ENCODE assay signal across 8 cellular contexts in genomic region chr6:127342946-127343752, GRCh38. TPM values are rescaled to one million over a fixed set of nuclear protein-coding genes. Genes with fewer than 3 reads are reported as not detected.
DNase-seq lines count a peak whose midpoint lies in the region; ATAC-seq and TF ChIP-seq lines count a peak whose summit lies in the region.

Gene ECHDC1 (minus strand): TSS chr6:127343609. CDS start chr6:127331028, 12,581 bp downstream.

- H3K4me3 ChIP-seq in HUES6 (ENCODE audit: low read depth, low read length) (peak within 1 kb of the TSS; percentile 82), OCI-LY7 (ENCODE audit: low read depth, low read length, poor library complexity, severe bottlenecking) (peak within 1 kb of the TSS; percentile 76), esophagus squamous epithelium (peak within 1 kb of the TSS; percentile 60 to 90 (median 63))

- no peak for TF ChIP-seq CTCF in OCI-LY7 (conservative IDR thresholded peaks at IDR 0.05; ENCODE audit: low read length)
- peak in 2 of 6 experiments; percentile 11 to 15 for TF ChIP-seq CTCF in esophagus squamous epithelium (IDR thresholded peaks at IDR 0.05)

- peak within 1 kb of the TSS; percentile 98 for H3K4me2 ChIP-seq in OCI-LY7 (ENCODE audit: low read length)

- H3K9me2 ChIP-seq in OCI-LY7 (ENCODE audit: insufficient read depth, low read length), result no peaks in the 10 kb centered on the region

- peak; percentile 80 for DNase-seq in D341Med (ENCODE audit: low spot score)
- DNase-seq in OCI-LY7 (ENCODE audit: low spot score), result peak; percentile 76
- peak; percentile 66 for DNase-seq in activated T-cell treated with anti-CD3 and anti-CD28 coated beads for 4 hours
- no peak for DNase-seq in esophagus squamous epithelium (lab: John Stamatoyannopoulos, UW)
- DNase-seq in myocyte (ENCODE audit: low read depth), result peak; percentile 82
- DNase-seq in stimulated activated CD8-positive, alpha-beta memory T cell treated with anti-CD3 and anti-CD28 coated beads, Interleukin-7, amount 100 ng/mL, for 4 hours (ENCODE audit: low read depth in 2 of 2), result peak; percentile 62 to 63

- CTCF ChIA-PET in OCI-LY7 (lab: Charles Lee; ENCODE audit: unreplicated experiment), result no interaction called here

- H3K9me3 ChIP-seq in HUES6 (ENCODE audit: control insufficient read depth, insufficient read depth, low read depth, low read length), result no peaks in the 10 kb centered on the region; the same call in 1 of the 2 replicates
- H3K9me3 ChIP-seq in OCI-LY7 (ENCODE audit: low read length), result no peaks in the 10 kb centered on the region
- H3K9me3 ChIP-seq in esophagus squamous epithelium, result no peaks in the 10 kb centered on the region

- H3K9ac ChIP-seq in HUES6 (ENCODE audit: low read length), result peak within 1 kb of the TSS; percentile 92

- H3K27ac ChIP-seq in HUES6 (ENCODE audit: low read depth, low read length) (peak within 1 kb of the TSS; percentile 75; the same call in 1 of the 2 replicates), OCI-LY7 (ENCODE audit: low read depth, low read length, poor library complexity, severe bottlenecking) (peak within 1 kb of the TSS; percentile 17), esophagus squamous epithelium (peak within 1 kb of the TSS; percentile 86 to 90 (median 88))

- peaks cover 37% of the 10 kb centered on the region; the same call in 1 of the 2 replicates for H3K79me2 ChIP-seq in OCI-LY7 (ENCODE audit: insufficient read depth, low read depth, low read length)

- peak; percentile 66 for ATAC-seq in GM21447 (IDR thresholded peaks at IDR 0.05; ENCODE audit: unreplicated experiment)

- peak in 1 of 4 donors; percentile 43 for TF ChIP-seq POLR2A in esophagus squamous epithelium (IDR thresholded peaks at IDR 0.05)

- WGBS in esophagus squamous epithelium, 2 donors, result 1% methylated on average over 53 to 62 of the region's 72 CpGs

- no peaks in the 10 kb centered on the region for H3K36me3 ChIP-seq in HUES6 (ENCODE audit: control insufficient read depth, insufficient read depth, low read length)
- no peaks in the 10 kb centered on the region for H3K36me3 ChIP-seq in OCI-LY7 (ENCODE audit: insufficient read depth, low read length)
- no peaks in the 10 kb centered on the region for H3K36me3 ChIP-seq in esophagus squamous epithelium

- H4K20me1 ChIP-seq in OCI-LY7 (ENCODE audit: insufficient read depth, low read length), result peaks cover 25% of the 10 kb centered on the region

- intact Hi-C loops in OCI-LY7 (cut with micrococcal nuclease; ENCODE audit: unreplicated experiment) (loop anchor here (2.0 to 10.0 kb wide), 3 partner anchors 41 to 1548 kb away; partner anchors contain the start of genes NCOA7 and RNF146), esophagus squamous epithelium (cut with DNase I) (no loop called here)

- no TSS peak for BruUV-seq in OCI-LY7 (replicated peaks; lab: Mats Ljungman, UMichigan)

- no peaks in the 10 kb centered on the region for H3K27me3 ChIP-seq in HUES6 (ENCODE audit: control insufficient read depth, insufficient read depth, low read length)
- H3K27me3 ChIP-seq in esophagus squamous epithelium, result no peaks in the 10 kb centered on the region

- peaks cover 31% of the 10 kb centered on the region for H3K4me1 ChIP-seq in HUES6 (ENCODE audit: control insufficient read depth, insufficient read depth, low read length)
- peaks cover 20% of the 10 kb centered on the region for H3K4me1 ChIP-seq in OCI-LY7 (ENCODE audit: insufficient read depth, low read length, poor library complexity, severe bottlenecking)
- H3K4me1 ChIP-seq in esophagus squamous epithelium, result peaks cover 11 to 89% (median 30%) of the 10 kb centered on the region in 3 donors

- POLR2A ChIA-PET in OCI-LY7 (lab: Charles Lee), result interaction anchor here (0.9 to 2.4 kb wide), 8 partner anchors 10 to 77 kb away, joined by 3 to 17 read pairs (median 5); partner anchors contain the start of gene RNF146

- H2AFZ ChIP-seq in OCI-LY7 (ENCODE audit: low read length), result peak within 1 kb of the TSS; percentile 96

RNA-seq across cellular contexts. Expression of gene ECHDC1, which starts in this region (rescaled TPM):
- 18.6 and 20.1 TPM in 2 replicates for total RNA-seq in OCI-LY7 (2014; rRNA removed; shearing (Covaris generic))
- total RNA-seq in OCI-LY7 (2022), result 37.1 and 41.9 TPM in 2 replicates
- total RNA-seq in esophagus squamous epithelium, result 10 to 100 TPM; 29.6 to 70.8 (median 53.5) TPM
- total RNA-seq in myocyte, result 70.2 and 81.7 TPM in 2 replicates
- 40.9 TPM for polyA plus RNA-seq in myocyte (2012)

Comparison
In these comparisons a context has a peak if more than half of its experiments do, and no peak if none do; other contexts are left out.
1. H3K27ac ChIP-seq: peak in every context shown above with its lines; median percentile 88 in esophagus squamous epithelium; 75 in HUES6; 17 in OCI-LY7.